Comparison of ENCODE assay signal across 19 cellular contexts in the genomic region with DNA sequence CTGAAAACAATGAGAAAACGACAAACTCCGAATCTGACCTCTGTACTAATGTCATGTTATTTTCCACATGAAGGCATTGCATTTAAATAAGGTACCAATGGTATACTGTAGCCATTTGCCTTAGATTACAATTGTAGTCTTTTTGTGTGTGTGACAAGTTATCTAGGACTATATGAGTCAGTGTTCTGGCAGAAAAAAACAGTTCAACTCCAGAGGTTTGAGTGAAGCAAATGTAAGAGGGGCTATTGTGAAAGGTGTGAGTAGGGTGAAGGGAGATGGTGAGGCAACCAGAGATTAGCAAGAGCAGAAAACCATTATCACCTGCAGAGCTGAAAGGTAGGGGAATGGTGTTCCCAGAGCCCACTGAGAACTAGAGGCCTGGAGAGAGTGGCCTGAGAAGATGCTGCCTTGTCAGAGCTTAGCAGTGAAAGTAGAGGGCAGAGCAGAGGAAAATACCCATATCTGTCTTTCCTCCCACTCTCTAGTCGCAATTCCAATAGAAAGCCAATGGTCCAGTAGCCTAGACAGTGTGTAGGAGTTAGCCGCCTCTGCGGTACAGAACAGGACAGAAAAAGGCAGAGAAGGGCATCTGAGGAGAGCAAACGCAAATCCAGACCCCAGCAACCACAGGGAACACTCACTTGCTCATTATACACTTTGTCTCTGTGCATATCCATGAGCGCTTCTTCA.
"Had no signal": no experiment of that assay in that cellular context is flagged by ENCODE, and none has a peak within 500 bp of the region (broad histone marks: within the 10 kb centered on the region; RNA-seq: fewer than 3 reads in every experiment).

No MANE protein-coding gene starts in this region.

- H3K27ac Mint-ChIP-seq: activated CD4-positive, alpha-beta T cell treated with anti-CD3 and anti-CD28 coated beads, Interleukin-2, amount 10 ng/mL, durations not matched to agents 7 days and 5 days; naive B cell had no signal

- H3K4me1 Mint-ChIP-seq: activated CD4-positive, alpha-beta T cell treated with anti-CD3 and anti-CD28 coated beads, Interleukin-2, amount 10 ng/mL, durations not matched to agents 7 days and 5 days; central memory CD8-positive, alpha-beta T cell had no signal

- ATAC-seq: body of pancreas, gastroesophageal sphincter, left colon, lower lobe of right lung had no signal

- H3K36me3 ChIP-seq: gastroesophageal sphincter, heart right ventricle, lower lobe of right lung, right atrium auricular region, SJSA1, suprapubic skin had no signal

- H3K4me3 ChIP-seq: body of pancreas, coronary artery, gastroesophageal sphincter, heart right ventricle, lower lobe of right lung, right atrium auricular region, SJSA1, suprapubic skin had no signal

- H3K27me3 ChIP-seq: body of pancreas, gastroesophageal sphincter, heart right ventricle, right atrium auricular region, SJSA1, suprapubic skin had no signal

- H3K36me3 Mint-ChIP-seq: naive B cell had no signal

- H3K27me3 Mint-ChIP-seq: activated CD4-positive, alpha-beta T cell treated with anti-CD3 and anti-CD28 coated beads, Interleukin-2, amount 10 ng/mL, durations not matched to agents 7 days and 5 days; central memory CD8-positive, alpha-beta T cell had no signal

- H3K27ac ChIP-seq: body of pancreas, coronary artery, gastroesophageal sphincter, lower lobe of right lung, SJSA1, suprapubic skin had no signal

- H3K9me3 ChIP-seq: body of pancreas, gastroesophageal sphincter, heart right ventricle, lower lobe of right lung, right atrium auricular region, SJSA1, suprapubic skin had no signal

- H3K4me3 Mint-ChIP-seq: activated CD4-positive, alpha-beta T cell treated with anti-CD3 and anti-CD28 coated beads, Interleukin-2, amount 10 ng/mL, durations not matched to agents 7 days and 5 days; central memory CD8-positive, alpha-beta T cell had no signal

- DNase-seq: activated CD4-positive, alpha-beta T cell treated with anti-CD3 and anti-CD28 coated beads, Interleukin-2, amount 10 ng/mL, durations not matched to agents 7 days and 5 days; activated CD4-positive, CD25-positive, alpha-beta regulatory T cell; activated CD8-positive, alpha-beta memory T cell treated with anti-CD3 and anti-CD28 coated beads for 24 hours; activated naive CD4-positive, alpha-beta T cell treated with Interleukin-2 at 50 U/mL for 16 hours; amygdala; effector CD4-positive, alpha-beta T cell; heart right ventricle; left colon; lower lobe of right lung; naive B cell; stimulated activated naive CD4-positive, alpha-beta T cell treated with Interleukin-2 at 50 U/mL for 16 hours; SW 1271 had no signal

- H3K4me1 ChIP-seq: lower lobe of right lung, suprapubic skin had no signal

- H3K9me3 Mint-ChIP-seq: central memory CD8-positive, alpha-beta T cell; naive B cell had no signal
